ENCODE assay signal across 10 cellular contexts in the genomic region with DNA sequence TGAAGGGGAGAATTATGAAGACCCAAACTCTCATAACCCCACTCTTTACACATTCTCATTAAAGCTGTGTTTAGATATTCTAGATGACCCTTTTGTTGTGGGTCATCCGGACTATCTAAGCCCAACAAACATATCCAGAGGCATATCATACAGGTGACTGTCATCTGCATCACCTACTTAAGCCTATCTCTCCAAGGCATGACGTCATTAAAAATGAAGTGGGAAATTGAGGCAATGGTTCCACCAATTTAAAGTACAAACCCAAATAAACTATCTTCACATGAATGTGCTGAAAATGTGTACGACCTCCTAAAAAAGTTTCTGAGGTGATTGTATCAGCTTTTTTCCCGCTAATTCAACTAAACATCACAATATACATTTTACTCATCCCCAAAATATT.
"Had no signal": no experiment of that assay in that cellular context is flagged by ENCODE, and none has a peak within 500 bp of the region (broad histone marks: within the 10 kb centered on the region; RNA-seq: fewer than 3 reads in every experiment).

No MANE protein-coding gene starts in this region.

- FAIRE-seq: H1, H54 had no signal

- H3K4me3 ChIP-seq: GM23338 had no signal

- H2AFZ ChIP-seq: GM23338 had no signal

- ATAC-seq: GM23338 had no signal

- DNase-seq: H9, HCEC 1CT, HFFc6, IMR-90, KBM-7 had no signal

- H3K4me2 ChIP-seq: GM23338, KMS-11 had no signal

- H3K27ac ChIP-seq: HL-60, KMS-11 had no signal

- H3K9ac ChIP-seq: KMS-11 had no signal
